ENCODE assay signal across 20 cellular contexts in genomic region chr19:33781536-33781935, GRCh38. TPM values are rescaled to one million over a fixed set of nuclear protein-coding genes. Genes with fewer than 3 reads are reported as not detected.
"Had no signal": no experiment of that assay in that cellular context is flagged by ENCODE, and none has a peak within 500 bp of the region (broad histone marks: within the 10 kb centered on the region; RNA-seq: fewer than 3 reads in every experiment).

No MANE protein-coding gene starts in this region.

- FAIRE-seq: K562, RCC 7860 had no signal

- DNase-seq: Kasumi-1, MM.1S, NCI-H1092 treated with DMSO at 0.1 percent for 48 hours, NCI-H1436, NCI-H187, NCI-H2029, NCI-H2081 treated with DMSO at 0.1 percent for 48 hours, NCI-H2171, NCI-H226, NCI-H446, NCI-H510A treated with DMSO at 0.1 percent for 48 hours, NCI-H526, Right ventricle myocardium superior, SIG-M5 had no signal

- H3K27ac ChIP-seq: KMS-11, SJSA1, SK-N-MC had no signal

- H3K4me3 ChIP-seq: K562, SJSA1, SK-N-MC had no signal

- H3K36me3 ChIP-seq: SJSA1 had no signal

- H3K4me2 ChIP-seq: KMS-11 had no signal

- H3K27me3 ChIP-seq: SJSA1 had no signal

- H3K4me1 ChIP-seq: SJSA1 had no signal

- H3K9ac ChIP-seq: KMS-11 had no signal

- ATAC-seq: K562 had no signal

RNA-seq across cellular contexts. Expression of gene KCTD15, which starts 15.1 kb away (rescaled TPM):
- polyA plus RNA-seq: IgD-negative memory B cell had no signal
